In genomic region chr9:69104830-69105527, GRCh38 we compare ENCODE assay signal across 11 cellular contexts.
A peak's percentile ranks its signal among the peaks of the same experiment; 100 is the strongest.
DNase-seq lines count a peak whose midpoint lies in the region; TF ChIP-seq lines count a peak whose summit lies in the region.
"Had no signal": no experiment of that assay in that cellular context is flagged by ENCODE, and none has a peak within 500 bp of the region (broad histone marks: within the 10 kb centered on the region; RNA-seq: fewer than 3 reads in every experiment).

No MANE protein-coding gene starts in this region.

- H3K9me2 ChIP-seq in MM.1S (replicated peaks; ENCODE audit: insufficient read depth, low read length): no peaks in the 10 kb centered on the region

- no peaks in the 10 kb centered on the region for H3K9me3 ChIP-seq in MM.1S (replicated peaks; ENCODE audit: insufficient read depth, low read length)

- no peak overlapping the region for H3K4me3 Mint-ChIP-seq in activated naive CD4-positive, alpha-beta T cell treated with anti-CD3 and anti-CD28 coated beads for 36 hours
- H3K4me3 Mint-ChIP-seq in HFFc6: no peak overlapping the region
- H3K4me3 Mint-ChIP-seq: memory B cell had no signal

- intact Hi-C loops in activated naive CD4-positive, alpha-beta T cell treated with anti-CD3 and anti-CD28 coated beads for 36 hours (cut with micrococcal nuclease): no loop called here

- no peaks in the 10 kb centered on the region for H3K36me3 ChIP-seq in MM.1S (replicated peaks; ENCODE audit: insufficient read depth, low read length)

- H3K79me2 ChIP-seq in MM.1S (ENCODE audit: low read length): no peaks in the 10 kb centered on the region

- H3K9ac ChIP-seq in MM.1S (ENCODE audit: low read length): no peak overlapping the region

- H3K4me2 ChIP-seq in MM.1S (ENCODE audit: low read depth, low read length): peak overlapping the region; percentile 41; the same call in 1 of the 2 replicates

- peak; percentile 74 for DNase-seq in MM.1S
- DNase-seq in RWPE1 (ENCODE audit: low spot score): peak; percentile 90
- peak; percentile 59 for DNase-seq in left kidney (ENCODE audit: low read depth, low spot score)
- no peak for DNase-seq in GM19240 (ENCODE audit: insufficient read length, low spot score)
- no peak for DNase-seq in activated naive CD4-positive, alpha-beta T cell treated with anti-CD3 and anti-CD28 coated beads for 36 hours
- no peak for DNase-seq in midbrain (lab: John Stamatoyannopoulos, UW)
- DNase-seq in HFFc6: no peak
- DNase-seq: activated T-cell treated with anti-CD3 and anti-CD28 coated beads for 4 hours, NCI-H2227 treated with DMSO at 0.1 percent for 48 hours had no signal

- peaks cover 12% of the 10 kb centered on the region for H3K4me1 ChIP-seq in MM.1S (ENCODE audit: low read length)

- H3K36me3 Mint-ChIP-seq in activated naive CD4-positive, alpha-beta T cell treated with anti-CD3 and anti-CD28 coated beads for 36 hours (ENCODE audit: low read depth): no peaks in the 10 kb centered on the region
- no peaks in the 10 kb centered on the region for H3K36me3 Mint-ChIP-seq in HFFc6 (ENCODE audit: low read depth)

- H3K27me3 ChIP-seq in MM.1S (replicated peaks; ENCODE audit: insufficient read depth, low read length): no peaks in the 10 kb centered on the region

- POLR2A ChIA-PET in RWPE1 (lab: Yijun Ruan, JAX; ENCODE audit: low non-redundant PET): no interaction called here

- TF ChIP-seq CTCF in 22Rv1 (IDR thresholded peaks at IDR 0.05): no peak
- no peak for TF ChIP-seq CTCF in MM.1S (IDR thresholded peaks at IDR 0.05; ENCODE audit: low read length)
- TF ChIP-seq CTCF in RWPE1 (conservative IDR thresholded peaks at IDR 0.05; ENCODE audit: low read depth): no peak
- no peak for TF ChIP-seq CTCF in HFFc6 (IDR thresholded peaks at IDR 0.05)

- CTCF ChIA-PET in RWPE1 (lab: Yijun Ruan, JAX): interaction anchor here (1.0 kb wide), 1 partner anchor 50 kb away, joined by 5 read pairs; no protein-coding TSS in a partner anchor
- CTCF ChIA-PET in activated naive CD4-positive, alpha-beta T cell treated with anti-CD3 and anti-CD28 coated beads for 36 hours (lab: Charles Lee): interaction anchor here (0.6 kb wide), 1 partner anchor 29 kb away, joined by 3 read pairs; no protein-coding TSS in a partner anchor

- no peaks in the 10 kb centered on the region for H3K9me3 Mint-ChIP-seq in activated naive CD4-positive, alpha-beta T cell treated with anti-CD3 and anti-CD28 coated beads for 36 hours
- no peaks in the 10 kb centered on the region for H3K9me3 Mint-ChIP-seq in HFFc6
- H3K9me3 Mint-ChIP-seq: memory B cell had no signal

- H4K20me1 ChIP-seq in MM.1S (ENCODE audit: insufficient read depth, low read length): no peaks in the 10 kb centered on the region

- no peaks in the 10 kb centered on the region for H3K4me1 Mint-ChIP-seq in activated naive CD4-positive, alpha-beta T cell treated with anti-CD3 and anti-CD28 coated beads for 36 hours (ENCODE audit: low read depth)
- H3K4me1 Mint-ChIP-seq in HFFc6 (ENCODE audit: low read depth): no peaks in the 10 kb centered on the region
- H3K4me1 Mint-ChIP-seq: memory B cell had no signal

- peak overlapping the region; percentile 95 for H3K27ac ChIP-seq in 22Rv1
- H3K27ac ChIP-seq in MM.1S (ENCODE audit: low read length): peak overlapping the region; percentile 8; the same call in 1 of the 2 replicates
- peak overlapping the region; percentile 18; the same call in 1 of the 2 replicates for H3K27ac ChIP-seq in RWPE1

- H3K4me3 ChIP-seq in MM.1S (ENCODE audit: low read length): no peak overlapping the region

- H3F3A ChIP-seq in MM.1S (ENCODE audit: insufficient read depth, low read length): no peaks in the 10 kb centered on the region

- no peak overlapping the region for H3K27ac Mint-ChIP-seq in activated naive CD4-positive, alpha-beta T cell treated with anti-CD3 and anti-CD28 coated beads for 36 hours
- no peak overlapping the region for H3K27ac Mint-ChIP-seq in HFFc6
- H3K27ac Mint-ChIP-seq: memory B cell had no signal

- no peaks in the 10 kb centered on the region for H3K27me3 Mint-ChIP-seq in activated naive CD4-positive, alpha-beta T cell treated with anti-CD3 and anti-CD28 coated beads for 36 hours (ENCODE audit: low read depth)
- no peaks in the 10 kb centered on the region for H3K27me3 Mint-ChIP-seq in HFFc6 (ENCODE audit: insufficient read depth)
- H3K27me3 Mint-ChIP-seq: memory B cell had no signal

- H2AFZ ChIP-seq in MM.1S (ENCODE audit: low read length): peak overlapping the region; percentile 39

Comparison
In these comparisons a context has a peak if more than half of its experiments do, and no peak if none do; other contexts are left out.
1. H3K27ac ChIP-seq: peak in every context shown above with its lines; median percentile 95 in 22Rv1; 18 in RWPE1; 8 in MM.1S.
2. DNase-seq: peak in MM.1S (single experiment), RWPE1 (single experiment) and left kidney (single experiment); none in GM19240 (single experiment), activated naive CD4-positive, alpha-beta T cell treated with anti-CD3 and anti-CD28 coated beads for 36 hours (single experiment), midbrain (single experiment) and HFFc6 (single experiment).